In the genomic region with DNA sequence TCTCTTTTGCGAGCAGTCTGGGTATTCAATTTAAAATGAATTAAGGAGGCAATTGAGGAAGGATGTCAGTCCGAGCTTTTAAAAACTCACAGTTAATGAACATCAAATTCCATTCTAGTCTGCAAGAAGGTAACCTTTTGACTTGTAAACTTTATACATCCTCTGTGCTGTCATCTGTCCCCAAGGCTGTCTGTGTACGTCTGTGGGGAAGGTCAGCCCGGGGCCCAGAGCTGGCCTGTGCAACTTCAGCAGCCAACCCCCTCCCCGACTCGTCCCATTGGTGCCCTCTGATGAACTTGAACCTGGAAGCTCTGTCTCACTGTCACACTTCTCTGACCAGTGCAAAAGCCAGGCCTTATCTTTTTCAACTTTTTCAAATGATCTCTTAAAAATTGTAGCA, we compare ENCODE assay signal across 15 cellular contexts.
DNase-seq lines count a peak whose midpoint lies in the region; ATAC-seq and TF ChIP-seq lines count a peak whose summit lies in the region.
"Had no signal": no experiment of that assay in that cellular context is flagged by ENCODE, and none has a peak within 500 bp of the region (broad histone marks: within the 10 kb centered on the region; RNA-seq: fewer than 3 reads in every experiment).

No MANE protein-coding gene starts in this region.

- H2AFZ ChIP-seq in PC-3 (ENCODE audit: low read length), result no peak overlapping the region

- TF ChIP-seq EP300 in esophagus muscularis mucosa (IDR thresholded peaks at IDR 0.05), result no peak

- BruUV-seq in PC-3 (replicated peaks; lab: Mats Ljungman, UMichigan), result no TSS peak

- no peaks in the 10 kb centered on the region for H3K36me3 Mint-ChIP-seq in nephron (ENCODE audit: low read depth)

- no peak for TF ChIP-seq POLR2A in esophagus muscularis mucosa (IDR thresholded peaks at IDR 0.05; ENCODE audit: low read depth)

- DNase-seq in left cardiac atrium, result no peak
- no peak for DNase-seq in left ventricle myocardium inferior
- peak; percentile 86 for DNase-seq in esophagus muscularis mucosa (ENCODE audit: extremely low spot score)
- no peak for DNase-seq in upper lobe of right lung
- DNase-seq in PC-3, result no peak
- DNase-seq in SIG-M5 (lab: John Stamatoyannopoulos, UW), result no peak
- DNase-seq: C1 segment of cervical spinal cord; Calu3; CD4-positive, alpha-beta T cell; DMS 273 treated with DMSO at 0.1 percent for 48 hours; GOT3; H9 had no signal

- H3K4me1 ChIP-seq in left ventricle myocardium inferior (no peaks in the 10 kb centered on the region), esophagus muscularis mucosa (peaks cover 0 to 4% (median 1%) of the 10 kb centered on the region in 4 donors), upper lobe of right lung (no peaks in the 10 kb centered on the region), PC-3 (ENCODE audit: insufficient read depth, low read length) (no peaks in the 10 kb centered on the region)

- H3K27me3 ChIP-seq in left ventricle myocardium inferior (ENCODE audit: low read depth), result peaks cover 35% of the 10 kb centered on the region
- H3K27me3 ChIP-seq in esophagus muscularis mucosa, result no peaks in the 10 kb centered on the region
- H3K27me3 ChIP-seq in upper lobe of right lung, result no peaks in the 10 kb centered on the region
- H3K27me3 ChIP-seq in PC-3 (ENCODE audit: low read length), result no peaks in the 10 kb centered on the region

- H4K20me1 ChIP-seq in PC-3 (ENCODE audit: low read length), result no peaks in the 10 kb centered on the region

- intact Hi-C loops in left cardiac atrium (cut with DNase I) (no loop called here), left ventricle myocardium inferior (cut with micrococcal nuclease) (no loop called here), esophagus muscularis mucosa (cut with DNase I) (no loop called here), upper lobe of right lung (cut with DNase I) (no loop called here), PC-3 (cut with micrococcal nuclease) (no loop called here)

- peak overlapping the region; percentile 9 to 40 (median 31) for H3K27ac Mint-ChIP-seq in nephron
- H3K27ac Mint-ChIP-seq: B cell; CD4-positive, alpha-beta T cell; H9 had no signal

- H3K4me1 Mint-ChIP-seq in nephron, result peaks cover 26% of the 10 kb centered on the region
- H3K4me1 Mint-ChIP-seq: B cell, H9 had no signal

- no peak overlapping the region for H3K4me2 ChIP-seq in PC-3 (ENCODE audit: low read length)

- ATAC-seq in left cardiac atrium, result peak; percentile 30 to 63
- ATAC-seq in upper lobe of right lung, result peak; percentile 26
- no peak for ATAC-seq in GM19324 (IDR thresholded peaks at IDR 0.05; ENCODE audit: low FRiP score, unreplicated experiment)
- ATAC-seq in PC-3, result no peak

- CTCF ChIA-PET in PC-3 (lab: Charles Lee), result no interaction called here

- H3K27ac ChIP-seq in left ventricle myocardium inferior (replicated peaks) (no peak overlapping the region), esophagus muscularis mucosa (replicated peaks in 1 of 4) (no peak overlapping the region), upper lobe of right lung (no peak overlapping the region), PC-3 (ENCODE audit: low read length) (no peak overlapping the region)

- no peaks in the 10 kb centered on the region for H3F3A ChIP-seq in PC-3 (ENCODE audit: low read length, unreplicated experiment)

- POLR2A ChIA-PET in PC-3 (lab: Charles Lee; ENCODE audit: unreplicated experiment), result no interaction called here

- peaks cover 5% of the 10 kb centered on the region for H3K9me3 ChIP-seq in left ventricle myocardium inferior (replicated peaks)
- H3K9me3 ChIP-seq in esophagus muscularis mucosa, result peaks cover 0 to 2% (median 0%) of the 10 kb centered on the region in 4 donors
- no peaks in the 10 kb centered on the region for H3K9me3 ChIP-seq in upper lobe of right lung
- no peaks in the 10 kb centered on the region for H3K9me3 ChIP-seq in PC-3 (ENCODE audit: low read length)

- TF ChIP-seq CTCF in left ventricle myocardium inferior (IDR thresholded peaks at IDR 0.05; ENCODE audit: borderline replicate concordance) (no peak), esophagus muscularis mucosa (IDR thresholded peaks at IDR 0.05) (no peak), nephron (IDR thresholded peaks at IDR 0.05; ENCODE audit: unreplicated experiment in 3 of 3) (no peak), upper lobe of right lung (IDR thresholded peaks at IDR 0.05) (no peak), PC-3 (conservative IDR thresholded peaks at IDR 0.05; ENCODE audit: low read depth, low read length) (no peak)

- H3K9me3 Mint-ChIP-seq in nephron, result peaks cover 7% of the 10 kb centered on the region
- H3K9me3 Mint-ChIP-seq: CD4-positive, alpha-beta T cell; H9 had no signal

- 65% methylated on average over 6 of the region's 6 CpGs for WGBS in esophagus muscularis mucosa

- no peak overlapping the region for H3K4me3 Mint-ChIP-seq in nephron
- H3K4me3 Mint-ChIP-seq: B cell; CD4-positive, alpha-beta T cell; H9 had no signal

- H3K9ac ChIP-seq in PC-3 (ENCODE audit: low read length), result no peak overlapping the region

- H3K4me3 ChIP-seq in left ventricle myocardium inferior (no peak overlapping the region), esophagus muscularis mucosa (no peak overlapping the region), upper lobe of right lung (no peak overlapping the region), PC-3 (ENCODE audit: low read length) (no peak overlapping the region)

- H3K36me3 ChIP-seq in left ventricle myocardium inferior, result no peaks in the 10 kb centered on the region
- H3K36me3 ChIP-seq in esophagus muscularis mucosa, result no peaks in the 10 kb centered on the region
- H3K36me3 ChIP-seq in upper lobe of right lung, result no peaks in the 10 kb centered on the region
- H3K36me3 ChIP-seq in PC-3 (ENCODE audit: low read depth, low read length), result no peaks in the 10 kb centered on the region

- no peaks in the 10 kb centered on the region for H3K79me2 ChIP-seq in PC-3 (ENCODE audit: low read length)

- no peaks in the 10 kb centered on the region for H3K9me2 ChIP-seq in PC-3 (replicated peaks; ENCODE audit: low read length)

- H3K27me3 Mint-ChIP-seq in nephron (ENCODE audit: low read depth), result peaks cover 5% of the 10 kb centered on the region
- H3K27me3 Mint-ChIP-seq: CD4-positive, alpha-beta T cell had no signal

Comparison
In these comparisons a context has a peak if more than half of its experiments do, and no peak if none do; other contexts are left out.
1. ATAC-seq: peak in left cardiac atrium (2 of 2) and upper lobe of right lung (single experiment); none in GM19324 (single experiment) and PC-3 (single experiment).